20 cellular contexts compared by ENCODE assay signal in genomic region chr21:41715649-41716321, GRCh38. TPM values are rescaled to one million over a fixed set of nuclear protein-coding genes. Genes with fewer than 3 reads are reported as not detected.
A peak's percentile ranks its signal among the peaks of the same experiment; 100 is the strongest.
DNase-seq lines count a peak whose midpoint lies in the region; ATAC-seq, FAIRE-seq and TF ChIP-seq lines count a peak whose summit lies in the region.
"Had no signal": no experiment of that assay in that cellular context is flagged by ENCODE, and none has a peak within 500 bp of the region (broad histone marks: within the 10 kb centered on the region; RNA-seq: fewer than 3 reads in every experiment).

No MANE protein-coding gene starts in this region.

- H4K20me1 ChIP-seq in GM23338 (replicated peaks; ENCODE audit: insufficient read depth) = no peaks in the 10 kb centered on the region

- H3K36me3 Mint-ChIP-seq in GM23338 (ENCODE audit: low read depth) = no peaks in the 10 kb centered on the region
- H3K36me3 Mint-ChIP-seq: activated naive CD4-positive, alpha-beta T cell treated with anti-CD3 and anti-CD28 coated beads, Interleukin-2, amount 10 ng/mL, durations not matched to agents 7 days and 5 days had no signal

- H3K4me3 ChIP-seq in GM23338 = no peak overlapping the region
- H3K4me3 ChIP-seq in NT2/D1 (ENCODE audit: insufficient read length, low read depth) = no peak overlapping the region
- no peak overlapping the region for H3K4me3 ChIP-seq in esophagus (ENCODE audit: low read depth in 1 of 2, low read length in 2 of 2)
- no peak overlapping the region for H3K4me3 ChIP-seq in pancreas
- H3K4me3 ChIP-seq in coronary artery = no peak overlapping the region

- H3K9ac ChIP-seq in NT2/D1 (ENCODE audit: insufficient read length, low read depth) = no peak overlapping the region

- DNase-seq in GM23338 (ENCODE audit: low spot score) = peak; percentile 51
- peak; percentile 28 for DNase-seq in NT2/D1 (ENCODE audit: low read depth, low spot score)
- DNase-seq in pancreas = peak in 4 of 6 donors; percentile 35 to 64 (median 44)
- DNase-seq in coronary artery (ENCODE audit: low spot score) = no peak
- no peak for DNase-seq in NCI-H1105 (lab: John Stamatoyannopoulos, UW)
- DNase-seq: activated CD8-positive, alpha-beta memory T cell treated with anti-CD3 and anti-CD28 coated beads for 24 hours; activated naive CD4-positive, alpha-beta T cell treated with anti-CD3 and anti-CD28 coated beads, Interleukin-2, amount 10 ng/mL, durations not matched to agents 7 days and 5 days; BE2C; central memory CD4-positive, alpha-beta T cell; erythroblast; GDM1; NCI-H2171 treated with DMSO at 0.1 percent for 48 hours; retina; stimulated activated naive CD8-positive, alpha-beta T cell treated with anti-CD3 and anti-CD28 coated beads, Interleukin-15, Interleukin-2, amounts not matched to agents 100 U/mL and 50 U/mL, for 24 hours had no signal

- H3K27me3 Mint-ChIP-seq in GM23338 (ENCODE audit: insufficient read depth, low read depth, poor library complexity) = peaks cover 14% of the 10 kb centered on the region

- no peak overlapping the region for H3K27ac Mint-ChIP-seq in GM23338
- H3K27ac Mint-ChIP-seq: activated naive CD4-positive, alpha-beta T cell treated with anti-CD3 and anti-CD28 coated beads, Interleukin-2, amount 10 ng/mL, durations not matched to agents 7 days and 5 days had no signal

- no peak for FAIRE-seq in pancreas (lab: Jason Lieb, UNC)
- FAIRE-seq: TTC549 had no signal

- H3K9me2 ChIP-seq in GM23338 (ENCODE audit: insufficient read depth) = no peaks in the 10 kb centered on the region

- no peak for TF ChIP-seq CTCF in GM23338 (conservative IDR thresholded peaks at IDR 0.05; ENCODE audit: low read depth in 2 of 2)
- TF ChIP-seq CTCF in pancreas (IDR thresholded peaks at IDR 0.05) = no peak
- no peak for TF ChIP-seq CTCF in coronary artery (IDR thresholded peaks at IDR 0.05)

- no peaks in the 10 kb centered on the region for H3K79me2 ChIP-seq in GM23338 (replicated peaks; ENCODE audit: insufficient read depth)

- H3K4me3 Mint-ChIP-seq in GM23338 = no peak overlapping the region
- H3K4me3 Mint-ChIP-seq: activated naive CD4-positive, alpha-beta T cell treated with anti-CD3 and anti-CD28 coated beads, Interleukin-2, amount 10 ng/mL, durations not matched to agents 7 days and 5 days had no signal

- 36 to 40% methylated on average over 9 of the region's 9 CpGs for WGBS in esophagus, 2 donors
- 33 to 40% methylated on average over 9 of the region's 9 CpGs for WGBS in pancreas, 2 donors

- no peak overlapping the region for H3K27ac ChIP-seq in GM23338 (ENCODE audit: low read depth)
- H3K27ac ChIP-seq in esophagus (ENCODE audit: low read depth in 2 of 2, low read length in 1 of 2) = peak overlapping the region; percentile 14 to 16
- peak overlapping the region; percentile 13 to 77 (median 48) for H3K27ac ChIP-seq in pancreas
- H3K27ac ChIP-seq in coronary artery = no peak overlapping the region

- H3K27me3 ChIP-seq in GM23338 (ENCODE audit: insufficient read depth) = peaks cover 4% of the 10 kb centered on the region; the same call in 1 of the 2 replicates
- H3K27me3 ChIP-seq in NT2/D1 (ENCODE audit: insufficient read depth, insufficient read length) = peaks cover 3% of the 10 kb centered on the region
- no peaks in the 10 kb centered on the region for H3K27me3 ChIP-seq in esophagus (ENCODE audit: control insufficient read depth in 1 of 2, insufficient read depth in 2 of 2, low read length in 2 of 2)
- H3K27me3 ChIP-seq in pancreas = no peaks in the 10 kb centered on the region
- H3K27me3 ChIP-seq: BE2C had no signal

- H3K4me2 ChIP-seq in GM23338 = no peak overlapping the region

- H3K36me3 ChIP-seq in GM23338 (ENCODE audit: insufficient read depth) (no peaks in the 10 kb centered on the region), NT2/D1 (ENCODE audit: insufficient read depth, insufficient read length, low read length) (no peaks in the 10 kb centered on the region), esophagus (ENCODE audit: control insufficient read depth in 2 of 2, insufficient read depth in 2 of 2, low read length in 1 of 2) (no peaks in the 10 kb centered on the region), pancreas (no peaks in the 10 kb centered on the region)
- H3K36me3 ChIP-seq: BE2C had no signal

- H3K4me1 ChIP-seq in GM23338 (ENCODE audit: insufficient read depth) (peaks cover 11% of the 10 kb centered on the region), NT2/D1 (ENCODE audit: insufficient read depth, insufficient read length) (peaks cover 36% of the 10 kb centered on the region), esophagus (ENCODE audit: control insufficient read depth in 2 of 2, insufficient read depth in 2 of 2, low read length in 1 of 2) (peaks cover 0 to 12% of the 10 kb centered on the region in 2 donors), pancreas (peaks cover 0 to 17% (median 0%) of the 10 kb centered on the region in 3 donors)
- H3K4me1 ChIP-seq: BE2C had no signal

- no peaks in the 10 kb centered on the region for H3F3A ChIP-seq in GM23338 (replicated peaks; ENCODE audit: low read depth)

- ATAC-seq in GM23338 = no peak
- peak; percentile 63 to 76 (median 72) for ATAC-seq in pancreas
- no peak for ATAC-seq in GM21576 (IDR thresholded peaks at IDR 0.05; ENCODE audit: unreplicated experiment)
- no peak for ATAC-seq in GM21737 (IDR thresholded peaks at IDR 0.05; ENCODE audit: unreplicated experiment)
- ATAC-seq: stimulated activated naive CD8-positive, alpha-beta T cell treated with anti-CD3 and anti-CD28 coated beads, Interleukin-15, Interleukin-2, amounts not matched to agents 100 U/mL and 50 U/mL, for 24 hours had no signal

- H3K4me1 Mint-ChIP-seq in GM23338 = peaks cover 52% of the 10 kb centered on the region
- H3K4me1 Mint-ChIP-seq: activated naive CD4-positive, alpha-beta T cell treated with anti-CD3 and anti-CD28 coated beads, Interleukin-2, amount 10 ng/mL, durations not matched to agents 7 days and 5 days had no signal

- H3K9me3 Mint-ChIP-seq in GM23338 = no peaks in the 10 kb centered on the region
- H3K9me3 Mint-ChIP-seq: activated naive CD4-positive, alpha-beta T cell treated with anti-CD3 and anti-CD28 coated beads, Interleukin-2, amount 10 ng/mL, durations not matched to agents 7 days and 5 days had no signal

- no peak overlapping the region for H2AFZ ChIP-seq in GM23338

- H3K9me3 ChIP-seq in NT2/D1 (ENCODE audit: insufficient read depth, low read length) (no peaks in the 10 kb centered on the region), esophagus (ENCODE audit: control insufficient read depth in 2 of 2, insufficient read depth in 1 of 2, low read depth in 1 of 2, low read length in 1 of 2) (no peaks in the 10 kb centered on the region), pancreas (no peaks in the 10 kb centered on the region)
- H3K9me3 ChIP-seq: BE2C had no signal

- intact Hi-C loops in pancreas (cut with DNase I) = no loop called here

TF ChIP-seq in GM23338, 12 proteins besides CTCF, POLR2A, EP300 and RAD21 (continues in another document):
- TF ChIP-seq POLR2AphosphoS5 (IDR thresholded peaks at IDR 0.05; ENCODE audit: low read depth) = no peak
- no peak for TF ChIP-seq CREB1 (CRISPR knock-in tag; IDR thresholded peaks at IDR 0.05; ENCODE audit: low read depth)

RNA-seq across cellular contexts. Expression of gene RIPK4, which starts 51.1 kb away (rescaled TPM):
- 9.2 and 9.9 TPM in 2 replicates for total RNA-seq in GM23338 (2014; rRNA removed; shearing (Covaris generic))
- polyA plus RNA-seq in GM23338 (2016; fragmentation: Nextera tagmentation; extraction: Ambion mirVana) (2.5 and 2.7 TPM in 2 replicates), esophagus (10 to 100 TPM; 51.7 to 72.4 TPM), pancreas (10 to 100 TPM in 1 of 2 donors, 1 to 10 TPM in 1; 9.4 to 16.6 TPM)
- 10 to 100 TPM in 4 of 6 donors, 1 to 10 TPM in 2; 7.7 to 18.2 (median 12.8) TPM for total RNA-seq in pancreas
- total RNA-seq: LHCN-M2, mesenteric fat pad had no signal

Comparison
In these comparisons a context has a peak if more than half of its experiments do, and no peak if none do; other contexts are left out.
1. ATAC-seq: peak in pancreas (4 of 4); none in GM23338 (single experiment), GM21576 (single experiment) and GM21737 (single experiment).
2. DNase-seq: peak in GM23338 (single experiment), NT2/D1 (single experiment) and pancreas (4 of 6); none in coronary artery (single experiment) and NCI-H1105 (single experiment).
3. H3K27ac ChIP-seq: peak in esophagus (2 of 2) and pancreas (4 of 4); none in GM23338 (single experiment) and coronary artery (0 of 2).